15 cellular contexts compared by ENCODE assay signal in genomic region chr4:127006509-127006908, GRCh38.
A peak's percentile ranks its signal among the peaks of the same experiment; 100 is the strongest.
DNase-seq lines count a peak whose midpoint lies in the region; ATAC-seq lines count a peak whose summit lies in the region.
"Had no signal": no experiment of that assay in that cellular context is flagged by ENCODE, and none has a peak within 500 bp of the region (broad histone marks: within the 10 kb centered on the region; RNA-seq: fewer than 3 reads in every experiment).

No MANE protein-coding gene starts in this region.

- ATAC-seq in GM21825 (IDR thresholded peaks at IDR 0.05; ENCODE audit: unreplicated experiment) (no peak), HG02623 (IDR thresholded peaks at IDR 0.05; ENCODE audit: unreplicated experiment) (no peak)
- ATAC-seq: K562 had no signal

- peak; percentile 60 for DNase-seq in DMS 273 (lab: John Stamatoyannopoulos, UW; ENCODE audit: unreplicated experiment)
- DNase-seq in DMS 273 treated with DMSO at 0.1 percent for 48 hours (lab: John Stamatoyannopoulos, UW): no peak
- DNase-seq in astrocyte of the hippocampus (ENCODE audit: low read depth, low spot score): peak; percentile 14
- DNase-seq in fibroblast of peridontal ligament (ENCODE audit: extremely low read depth): peak; percentile 69
- DNase-seq in activated CD4-positive, CD25-positive, alpha-beta regulatory T cell treated with anti-CD3 and anti-CD28 coated beads, Interleukin-2, amount 50 U/mL, for 72 hours: no peak
- DNase-seq in NCI-H2029 (lab: John Stamatoyannopoulos, UW): no peak
- DNase-seq: C1 segment of cervical spinal cord; Calu3; CD4-positive, alpha-beta T cell; DMS153; DMS79 treated with DMSO at 0.1 percent for 48 hours; EL had no signal

Comparison
In these comparisons a context has a peak if more than half of its experiments do, and no peak if none do; other contexts are left out.
1. DNase-seq: peak in DMS 273 (single experiment), astrocyte of the hippocampus (single experiment) and fibroblast of peridontal ligament (single experiment); none in DMS 273 treated with DMSO at 0.1 percent for 48 hours (single experiment), activated CD4-positive, CD25-positive, alpha-beta regulatory T cell treated with anti-CD3 and anti-CD28 coated beads, Interleukin-2, amount 50 U/mL, for 72 hours (single experiment) and NCI-H2029 (single experiment).